Comparison of ENCODE assay signal across 1 cellular context in genomic region chr2:230054079-230054478, GRCh38.
A peak's percentile ranks its signal among the peaks of the same experiment; 100 is the strongest.
TF ChIP-seq lines count a peak whose summit lies in the region.

No MANE protein-coding gene starts in this region.

TF ChIP-seq in IMR-90, 13 proteins besides CTCF, POLR2A, EP300 and RAD21:
- TF ChIP-seq CEBPB (IDR thresholded peaks at IDR 0.05; ENCODE audit: low read depth, low read length) (no peak), FOS (IDR thresholded peaks at IDR 0.05; ENCODE audit: low read depth, low read length) (0 out of 2 replicates have a peak, but pooled peaks have one; percentile 4), NFE2L2 (IDR thresholded peaks at IDR 0.05; ENCODE audit: low read depth, low read length) (peak; percentile 54), BHLHE40 (IDR thresholded peaks at IDR 0.05; ENCODE audit: low read depth, low read length) (no peak)
